In the genomic region with DNA sequence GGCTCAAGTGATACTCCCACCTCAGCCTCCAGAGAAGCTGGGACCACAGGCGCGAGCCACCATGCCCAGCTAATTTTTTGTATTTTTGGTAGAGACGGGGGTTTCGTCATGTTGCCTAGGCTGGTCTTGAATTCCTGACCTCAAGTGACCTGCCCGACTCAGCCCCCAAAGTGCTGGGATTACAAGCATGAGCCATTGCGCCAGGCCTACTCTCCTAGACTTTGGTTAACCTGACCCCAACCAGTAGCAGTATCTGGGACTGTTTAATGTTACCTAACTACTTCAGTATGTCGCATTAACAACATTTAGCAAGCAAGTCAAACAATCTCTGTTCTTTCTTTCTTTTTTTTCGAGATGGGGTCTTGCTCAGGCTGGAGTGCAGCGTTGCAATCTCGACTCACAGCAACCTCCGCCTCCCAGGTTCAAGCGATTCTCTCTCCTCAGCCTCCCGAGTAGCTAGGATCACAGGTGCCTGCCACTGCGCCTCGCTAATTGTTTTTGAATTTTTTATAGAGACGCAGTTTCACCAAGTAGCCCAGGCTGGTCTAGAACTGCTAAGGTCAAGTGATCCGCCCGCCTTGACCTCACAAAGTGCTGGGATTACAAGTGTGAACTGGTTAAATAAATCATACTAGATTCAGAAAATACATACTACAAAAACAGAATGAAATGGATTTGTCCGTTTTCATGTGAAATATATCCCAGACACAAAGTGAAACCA, we compare ENCODE assay signal across 8 cellular contexts. TPM values are rescaled to one million over a fixed set of nuclear protein-coding genes. Genes with fewer than 3 reads are reported as not detected.
DNase-seq lines count a peak whose midpoint lies in the region; ATAC-seq and TF ChIP-seq lines count a peak whose summit lies in the region.

No MANE protein-coding gene starts in this region.

- no peaks in the 10 kb centered on the region for H3K36me3 ChIP-seq in suprapubic skin

- WGBS in suprapubic skin, result 84% methylated on average over 19 of the region's 19 CpGs

- H3K4me3 ChIP-seq in suprapubic skin, result peak overlapping the region; percentile 83

- ATAC-seq in activated CD8-positive, alpha-beta memory T cell treated with anti-CD3 and anti-CD28 coated beads, Interleukin-2, amount 10 ng/mL, durations not matched to agents 7 days and 5 days, result no peak

- no peaks in the 10 kb centered on the region for H3K27me3 Mint-ChIP-seq in activated CD8-positive, alpha-beta memory T cell treated with anti-CD3 and anti-CD28 coated beads, Interleukin-2, amount 10 ng/mL, durations not matched to agents 7 days and 5 days
- H3K27me3 Mint-ChIP-seq in activated CD4-positive, alpha-beta memory T cell treated with anti-CD3 and anti-CD28 coated beads for 36 hours, result no peaks in the 10 kb centered on the region
- peaks cover 2 to 7% (median 4%) of the 10 kb centered on the region in 3 donors for H3K27me3 Mint-ChIP-seq in immature natural killer cell (ENCODE audit: low read depth in 3 of 3)

- no peak for DNase-seq in activated CD8-positive, alpha-beta memory T cell treated with anti-CD3 and anti-CD28 coated beads, Interleukin-2, amount 10 ng/mL, durations not matched to agents 7 days and 5 days
- no peak for DNase-seq in activated CD8-positive, alpha-beta memory T cell treated with anti-CD3 and anti-CD28 coated beads, Interleukin-2, amount 50 U/mL, for 4 hours
- no peak for DNase-seq in activated CD4-positive, alpha-beta memory T cell treated with anti-CD3 and anti-CD28 coated beads for 36 hours
- no peak for DNase-seq in immature natural killer cell
- no peak for DNase-seq in suprapubic skin (ENCODE audit: low spot score in 2 of 2)
- DNase-seq in NCI-H526 treated with DMSO at 0.1 percent for 48 hours (lab: John Stamatoyannopoulos, UW), result no peak
- DNase-seq in NCI-H2196 (lab: John Stamatoyannopoulos, UW; ENCODE audit: unreplicated experiment), result no peak
- no peak for DNase-seq in activated gamma-delta T cell treated with Interleukin-2 at 50 U/mL for 16 hours

- H3K9me3 Mint-ChIP-seq in activated CD8-positive, alpha-beta memory T cell treated with anti-CD3 and anti-CD28 coated beads, Interleukin-2, amount 10 ng/mL, durations not matched to agents 7 days and 5 days (ENCODE audit: low read depth), result no peaks in the 10 kb centered on the region
- H3K9me3 Mint-ChIP-seq in activated CD4-positive, alpha-beta memory T cell treated with anti-CD3 and anti-CD28 coated beads for 36 hours, result no peaks in the 10 kb centered on the region
- H3K9me3 Mint-ChIP-seq in immature natural killer cell, result no peaks in the 10 kb centered on the region

- CTCF ChIA-PET in activated CD8-positive, alpha-beta memory T cell treated with anti-CD3 and anti-CD28 coated beads, Interleukin-2, amount 10 ng/mL, durations not matched to agents 7 days and 5 days (lab: Charles Lee), result interaction anchor here (1.6 to 1.9 kb wide), 3 partner anchors 12 to 134 kb away, joined by 4 to 6 read pairs (median 5); no protein-coding TSS in a partner anchor
- CTCF ChIA-PET in activated CD4-positive, alpha-beta memory T cell treated with anti-CD3 and anti-CD28 coated beads for 36 hours (lab: Charles Lee), result no interaction called here

- POLR2A ChIA-PET in activated CD4-positive, alpha-beta memory T cell treated with anti-CD3 and anti-CD28 coated beads for 36 hours (lab: Charles Lee), result no interaction called here

- no peak for TF ChIP-seq EP300 in suprapubic skin (IDR thresholded peaks at IDR 0.05)

- H3K4me1 ChIP-seq in suprapubic skin, result peaks cover 35% of the 10 kb centered on the region

- no peak overlapping the region for H3K27ac ChIP-seq in suprapubic skin

- H3K36me3 Mint-ChIP-seq in activated CD8-positive, alpha-beta memory T cell treated with anti-CD3 and anti-CD28 coated beads, Interleukin-2, amount 10 ng/mL, durations not matched to agents 7 days and 5 days, result peaks cover 14% of the 10 kb centered on the region
- peaks cover 2% of the 10 kb centered on the region for H3K36me3 Mint-ChIP-seq in activated CD4-positive, alpha-beta memory T cell treated with anti-CD3 and anti-CD28 coated beads for 36 hours
- H3K36me3 Mint-ChIP-seq in immature natural killer cell, result no peaks in the 10 kb centered on the region

- intact Hi-C loops in activated CD4-positive, alpha-beta memory T cell treated with anti-CD3 and anti-CD28 coated beads for 36 hours (cut with micrococcal nuclease), result no loop called here

- H3K27me3 ChIP-seq in suprapubic skin, result no peaks in the 10 kb centered on the region

- peak overlapping the region; percentile 89 for H3K27ac Mint-ChIP-seq in activated CD8-positive, alpha-beta memory T cell treated with anti-CD3 and anti-CD28 coated beads, Interleukin-2, amount 10 ng/mL, durations not matched to agents 7 days and 5 days
- no peak overlapping the region for H3K27ac Mint-ChIP-seq in activated CD4-positive, alpha-beta memory T cell treated with anti-CD3 and anti-CD28 coated beads for 36 hours
- H3K27ac Mint-ChIP-seq in immature natural killer cell, result peak overlapping the region; percentile 57 to 97 (median 89)

- no peaks in the 10 kb centered on the region for H3K9me3 ChIP-seq in suprapubic skin

- H3K4me3 Mint-ChIP-seq in activated CD8-positive, alpha-beta memory T cell treated with anti-CD3 and anti-CD28 coated beads, Interleukin-2, amount 10 ng/mL, durations not matched to agents 7 days and 5 days, result peak overlapping the region; percentile 86
- peak overlapping the region; percentile 83 for H3K4me3 Mint-ChIP-seq in activated CD4-positive, alpha-beta memory T cell treated with anti-CD3 and anti-CD28 coated beads for 36 hours
- H3K4me3 Mint-ChIP-seq in immature natural killer cell, result peak overlapping the region; percentile 87 to 97 (median 93)

- H3K4me1 Mint-ChIP-seq in activated CD8-positive, alpha-beta memory T cell treated with anti-CD3 and anti-CD28 coated beads, Interleukin-2, amount 10 ng/mL, durations not matched to agents 7 days and 5 days, result peaks cover 31% of the 10 kb centered on the region
- H3K4me1 Mint-ChIP-seq in activated CD4-positive, alpha-beta memory T cell treated with anti-CD3 and anti-CD28 coated beads for 36 hours (ENCODE audit: low read depth), result peaks cover 35% of the 10 kb centered on the region
- peaks cover 37 to 44% of the 10 kb centered on the region in 2 donors for H3K4me1 Mint-ChIP-seq in immature natural killer cell

- TF ChIP-seq POLR2A in suprapubic skin (IDR thresholded peaks at IDR 0.05), result no peak

- TF ChIP-seq CTCF in suprapubic skin (IDR thresholded peaks at IDR 0.05), result no peak

RNA-seq across cellular contexts. Expression of a gene that starts 2.0 kb away (rescaled TPM):
- 10 to 100 TPM; 35.6 to 35.8 TPM for total RNA-seq in activated CD8-positive, alpha-beta memory T cell treated with anti-CD3 and anti-CD28 coated beads, Interleukin-2, amount 10 ng/mL, durations not matched to agents 7 days and 5 days
- 10 to 100 TPM; 33.8 to 34.5 TPM for total RNA-seq in activated CD4-positive, alpha-beta memory T cell treated with anti-CD3 and anti-CD28 coated beads for 36 hours
- 10 to 100 TPM; 36.0 to 41.2 (median 37.2) TPM for polyA plus RNA-seq in immature natural killer cell
- 10 to 100 TPM; 69.7 to 96.4 (median 78.6) TPM for total RNA-seq in suprapubic skin

RNA-seq across cellular contexts. Expression of a gene that starts 53.7 kb away (rescaled TPM):
- total RNA-seq in activated CD8-positive, alpha-beta memory T cell treated with anti-CD3 and anti-CD28 coated beads, Interleukin-2, amount 10 ng/mL, durations not matched to agents 7 days and 5 days, result 10 to 100 TPM; 14.3 to 20.2 TPM
- total RNA-seq in activated CD4-positive, alpha-beta memory T cell treated with anti-CD3 and anti-CD28 coated beads for 36 hours, result 10 to 100 TPM; 26.0 to 28.2 TPM
- 10 to 100 TPM; 13.6 to 31.3 (median 17.0) TPM for polyA plus RNA-seq in immature natural killer cell
- 10 to 100 TPM; 44.7 to 75.7 (median 55.5) TPM for total RNA-seq in suprapubic skin

RNA-seq across cellular contexts. Expression of a gene that starts 59.7 kb away (rescaled TPM):
- 10 to 100 TPM; 10.1 to 12.4 TPM for total RNA-seq in activated CD8-positive, alpha-beta memory T cell treated with anti-CD3 and anti-CD28 coated beads, Interleukin-2, amount 10 ng/mL, durations not matched to agents 7 days and 5 days
- 10 to 100 TPM in 1 of 2 experiments, 1 to 10 TPM in 1; 9.7 to 11.0 TPM for total RNA-seq in activated CD4-positive, alpha-beta memory T cell treated with anti-CD3 and anti-CD28 coated beads for 36 hours
- polyA plus RNA-seq in immature natural killer cell, result 10 to 100 TPM in 2 of 3 donors, 1 to 10 TPM in 1; 8.4 to 11.6 (median 11.0) TPM
- 10 to 100 TPM; 17.3 to 26.1 (median 23.5) TPM for total RNA-seq in suprapubic skin
